In genomic region chr22:38737302-38738060, GRCh38 we compare ENCODE assay signal across 12 cellular contexts. TPM values are rescaled to one million over a fixed set of nuclear protein-coding genes. Genes with fewer than 3 reads are reported as not detected.
DNase-seq lines count a peak whose midpoint lies in the region.
"Had no signal": no experiment of that assay in that cellular context is flagged by ENCODE, and none has a peak within 500 bp of the region (broad histone marks: within the 10 kb centered on the region; RNA-seq: fewer than 3 reads in every experiment).

No MANE protein-coding gene starts in this region.

- no peaks in the 10 kb centered on the region for H3K27me3 Mint-ChIP-seq in activated naive CD8-positive, alpha-beta T cell treated with anti-CD3 and anti-CD28 coated beads for 36 hours

- H3K36me3 Mint-ChIP-seq in activated naive CD8-positive, alpha-beta T cell treated with anti-CD3 and anti-CD28 coated beads for 36 hours = peaks cover 23% of the 10 kb centered on the region

- H3K79me2 ChIP-seq in GM23248 (ENCODE audit: insufficient read depth) = no peaks in the 10 kb centered on the region

- H3K27ac ChIP-seq in BLaER1 = peak overlapping the region; percentile 47
- H3K27ac ChIP-seq in GM23248 = no peak overlapping the region
- H3K27ac ChIP-seq in layer of hippocampus (ENCODE audit: low read depth, low read length) = peak overlapping the region; percentile 90
- H3K27ac ChIP-seq: cardiac muscle cell, thyroid gland had no signal

- H3K4me1 ChIP-seq in BLaER1 (peaks cover 99% of the 10 kb centered on the region), GM23248 (ENCODE audit: insufficient read depth) (peaks cover 4% of the 10 kb centered on the region)

- peaks cover 100% of the 10 kb centered on the region for H4K20me1 ChIP-seq in BLaER1
- H4K20me1 ChIP-seq in GM23248 (ENCODE audit: insufficient read depth) = no peaks in the 10 kb centered on the region

- H3K27me3 ChIP-seq in BLaER1 (no peaks in the 10 kb centered on the region), GM23248 (replicated peaks; ENCODE audit: insufficient read depth) (no peaks in the 10 kb centered on the region), layer of hippocampus (ENCODE audit: control insufficient read depth, insufficient read depth, low read length) (no peaks in the 10 kb centered on the region)
- H3K27me3 ChIP-seq: cardiac muscle cell, thyroid gland had no signal

- H3K4me3 Mint-ChIP-seq in activated naive CD8-positive, alpha-beta T cell treated with anti-CD3 and anti-CD28 coated beads for 36 hours = no peak overlapping the region

- no peaks in the 10 kb centered on the region for H3K9me2 ChIP-seq in GM23248 (ENCODE audit: insufficient read depth)

- H3K4me2 ChIP-seq in BLaER1 (peak overlapping the region; percentile 73), GM23248 (ENCODE audit: unreplicated experiment) (no peak overlapping the region)

- H3K9ac ChIP-seq in BLaER1 = peak overlapping the region; percentile 53
- no peak overlapping the region for H3K9ac ChIP-seq in GM23248

- H3K4me3 ChIP-seq in BLaER1 = no peak overlapping the region
- H3K4me3 ChIP-seq in GM23248 = no peak overlapping the region
- H3K4me3 ChIP-seq: cardiac muscle cell, psoas muscle, thyroid gland had no signal

- DNase-seq in GM23248 (peak; percentile 20), COLO668 (lab: John Stamatoyannopoulos, UW; ENCODE audit: unreplicated experiment) (no peak), CD1c-positive myeloid dendritic cell (ENCODE audit: extremely low spot score) (no peak), KG1 (lab: John Stamatoyannopoulos, UW) (no peak), NCI-H345 treated with DMSO at 0.1 percent for 48 hours (lab: John Stamatoyannopoulos, UW; ENCODE audit: unreplicated experiment) (no peak)
- no peak for DNase-seq in activated naive CD8-positive, alpha-beta T cell treated with anti-CD3 and anti-CD28 coated beads for 36 hours
- DNase-seq: NCI-H1694, thyroid gland had no signal

- no peak overlapping the region for H2AFZ ChIP-seq in GM23248

- H3K9me3 ChIP-seq in BLaER1 (no peaks in the 10 kb centered on the region), GM23248 (ENCODE audit: low read depth) (no peaks in the 10 kb centered on the region)
- H3K9me3 ChIP-seq: psoas muscle, thyroid gland had no signal

- H3K36me3 ChIP-seq in BLaER1 (peaks cover 100% of the 10 kb centered on the region), GM23248 (ENCODE audit: low read depth) (peaks cover 21% of the 10 kb centered on the region; the same call in 1 of the 2 replicates)

- peaks cover 13% of the 10 kb centered on the region for H3F3A ChIP-seq in GM23248 (ENCODE audit: insufficient read depth)

- H3K27ac Mint-ChIP-seq in activated naive CD8-positive, alpha-beta T cell treated with anti-CD3 and anti-CD28 coated beads for 36 hours = peak overlapping the region; percentile 72

- in situ Hi-C loops in GM23248 (cut with MboI) = no loop called here

- H3K9me3 Mint-ChIP-seq in activated naive CD8-positive, alpha-beta T cell treated with anti-CD3 and anti-CD28 coated beads for 36 hours = no peaks in the 10 kb centered on the region

- H3K4me1 Mint-ChIP-seq in activated naive CD8-positive, alpha-beta T cell treated with anti-CD3 and anti-CD28 coated beads for 36 hours = peaks cover 59% of the 10 kb centered on the region

- WGBS in GM23248 (ENCODE audit: low coverage in 1 of 2, low lambda C conversion rate in 2 of 2, missing lambda C conversion rate in 2 of 2), 2 experiments = 78 to 80% methylated on average over 21 of the region's 21 CpGs

RNA-seq across cellular contexts. Expression of gene SUN2, which starts 18.3 kb away (rescaled TPM):
- total RNA-seq in GM23248 (2014; rRNA removed; shearing (Covaris generic)) = 142 and 146 TPM in 2 replicates
- polyA plus RNA-seq in GM23248 (2016; fragmentation: Nextera tagmentation; extraction: Ambion mirVana) = 47.9 and 51.2 TPM in 2 replicates
- 10 to 100 TPM; 72.3 to 74.2 TPM for total RNA-seq in activated naive CD8-positive, alpha-beta T cell treated with anti-CD3 and anti-CD28 coated beads for 36 hours

RNA-seq across cellular contexts. Expression of gene GTPBP1, which starts 31.7 kb away (rescaled TPM):
- total RNA-seq in GM23248 (2014; rRNA removed; shearing (Covaris generic)) = 20.1 and 26.9 TPM in 2 replicates
- polyA plus RNA-seq in GM23248 (2016; fragmentation: Nextera tagmentation; extraction: Ambion mirVana) = 9.7 and 10.0 TPM in 2 replicates
- 10 to 100 TPM; 82.4 TPM for total RNA-seq in activated naive CD8-positive, alpha-beta T cell treated with anti-CD3 and anti-CD28 coated beads for 36 hours

RNA-seq across cellular contexts. Expression of gene JOSD1, which starts 36.7 kb away (rescaled TPM):
- 47.0 and 51.2 TPM in 2 replicates for total RNA-seq in GM23248 (2014; rRNA removed; shearing (Covaris generic))
- polyA plus RNA-seq in GM23248 (2016; fragmentation: Nextera tagmentation; extraction: Ambion mirVana) = 5.5 and 6.6 TPM in 2 replicates
- 10 to 100 TPM; 79.4 to 83.7 TPM for total RNA-seq in activated naive CD8-positive, alpha-beta T cell treated with anti-CD3 and anti-CD28 coated beads for 36 hours

RNA-seq across cellular contexts. Expression of gene TOMM22, which starts 55.7 kb away (rescaled TPM):
- 48.9 and 53.9 TPM in 2 replicates for total RNA-seq in GM23248 (2014; rRNA removed; shearing (Covaris generic))
- polyA plus RNA-seq in GM23248 (2016; fragmentation: Nextera tagmentation; extraction: Ambion mirVana) = 92.0 and 97.8 TPM in 2 replicates
- total RNA-seq in activated naive CD8-positive, alpha-beta T cell treated with anti-CD3 and anti-CD28 coated beads for 36 hours = 100 to 1,000 TPM; 193 to 211 TPM

RNA-seq across cellular contexts. Expression of gene DNAL4, which starts 56.5 kb away (rescaled TPM):
- total RNA-seq in GM23248 (2014; rRNA removed; shearing (Covaris generic)) = 11.6 and 18.9 TPM in 2 replicates
- polyA plus RNA-seq in GM23248 (2016; fragmentation: Nextera tagmentation; extraction: Ambion mirVana) = 14.2 and 16.7 TPM in 2 replicates
- 1 to 10 TPM; 6.7 to 7.4 TPM for total RNA-seq in activated naive CD8-positive, alpha-beta T cell treated with anti-CD3 and anti-CD28 coated beads for 36 hours
